25 cellular contexts compared by ENCODE assay signal in the genomic region with DNA sequence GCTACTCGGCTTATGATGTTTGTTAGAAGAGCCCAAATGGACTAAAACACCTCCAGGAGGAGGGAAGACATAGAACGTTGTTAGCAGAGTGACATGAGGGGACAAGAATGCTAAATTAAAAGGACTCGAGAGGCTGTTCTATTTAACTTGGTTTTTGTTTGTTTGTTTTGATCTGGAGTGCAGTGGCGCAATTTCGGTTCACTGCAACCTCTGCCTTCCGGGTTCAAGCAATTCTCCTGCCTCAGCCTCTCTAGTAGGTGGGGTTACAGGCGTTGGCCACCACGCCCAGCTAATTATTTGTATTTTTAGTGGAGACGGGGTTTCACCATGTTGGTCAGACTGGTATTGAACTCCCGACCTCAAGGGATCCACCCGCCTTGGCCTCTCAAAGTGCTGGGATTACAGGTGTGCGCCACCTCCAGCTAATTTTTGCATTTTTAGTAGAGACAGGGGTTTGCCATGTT.
"Had no signal": no experiment of that assay in that cellular context is flagged by ENCODE, and none has a peak within 500 bp of the region (broad histone marks: within the 10 kb centered on the region; RNA-seq: fewer than 3 reads in every experiment).

No MANE protein-coding gene starts in this region.

- H3K9me3 ChIP-seq: gastrocnemius medialis, left ventricle myocardium inferior, mucosa of descending colon, spleen, tibial nerve had no signal

- ATAC-seq: activated CD4-positive, CD25-positive, alpha-beta regulatory T cell treated with anti-CD3 and anti-CD28 coated beads, Interleukin-2, amount 50 U/mL, for 24 hours; effector memory CD8-positive, alpha-beta T cell; gastrocnemius medialis; mucosa of descending colon; right cardiac atrium had no signal

- H3K27me3 ChIP-seq: brain microvascular endothelial cell, gastrocnemius medialis, spleen, tibial nerve had no signal

- H3K27me3 Mint-ChIP-seq: activated naive CD8-positive, alpha-beta T cell treated with anti-CD3 and anti-CD28 coated beads, Interleukin-2, amount 10 ng/mL, durations not matched to agents 7 days and 5 days; effector memory CD8-positive, alpha-beta T cell had no signal

- H3K36me3 ChIP-seq: brain microvascular endothelial cell, gastrocnemius medialis, left ventricle myocardium inferior, spleen, tibial nerve, WERI-Rb-1 had no signal

- H3K9me3 Mint-ChIP-seq: activated naive CD8-positive, alpha-beta T cell treated with anti-CD3 and anti-CD28 coated beads, Interleukin-2, amount 10 ng/mL, durations not matched to agents 7 days and 5 days; effector memory CD8-positive, alpha-beta T cell; neural crest cell had no signal

- H3K27ac Mint-ChIP-seq: activated naive CD8-positive, alpha-beta T cell treated with anti-CD3 and anti-CD28 coated beads, Interleukin-2, amount 10 ng/mL, durations not matched to agents 7 days and 5 days; effector memory CD8-positive, alpha-beta T cell had no signal

- H3K36me3 Mint-ChIP-seq: activated naive CD8-positive, alpha-beta T cell treated with anti-CD3 and anti-CD28 coated beads, Interleukin-2, amount 10 ng/mL, durations not matched to agents 7 days and 5 days had no signal

- H3K4me3 ChIP-seq: gastrocnemius medialis, left ventricle myocardium inferior, mucosa of descending colon, spleen, tibial nerve had no signal

- H3K27ac ChIP-seq: brain microvascular endothelial cell, gastrocnemius medialis, left ventricle myocardium inferior, spleen, tibial nerve, WERI-Rb-1 had no signal

- DNase-seq: activated CD4-positive, alpha-beta T cell treated with anti-CD3 and anti-CD28 coated beads for 48 hours; activated CD4-positive, alpha-beta T cell treated with anti-CD3 and anti-CD28 coated beads, Interleukin-2, amount 50 U/mL, for 48 hours; activated CD8-positive, alpha-beta memory T cell treated with anti-CD3 and anti-CD28 coated beads for 24 hours; activated effector memory CD4-positive, alpha-beta T cell treated with Interleukin-2 at 50 U/mL for 16 hours; activated naive CD4-positive, alpha-beta T cell treated with Interleukin-2 at 50 U/mL for 16 hours; activated naive CD8-positive, alpha-beta T cell treated with anti-CD3 and anti-CD28 coated beads, Interleukin-2, amount 10 ng/mL, durations not matched to agents 7 days and 5 days; brain microvascular endothelial cell; caudate nucleus; cortex of kidney; effector memory CD8-positive, alpha-beta T cell; erythroblast; gastrocnemius medialis; glutamatergic neuron; islet precursor cell; left ventricle myocardium inferior; mucosa of descending colon; posterior cingulate gyrus; right cardiac atrium; spleen; stimulated activated naive CD4-positive, alpha-beta T cell; T-helper 9 cell; WERI-Rb-1 had no signal

- H3K4me3 Mint-ChIP-seq: activated naive CD8-positive, alpha-beta T cell treated with anti-CD3 and anti-CD28 coated beads, Interleukin-2, amount 10 ng/mL, durations not matched to agents 7 days and 5 days; effector memory CD8-positive, alpha-beta T cell; neural crest cell had no signal
